22 cellular contexts compared by ENCODE assay signal in genomic region chr3:121063628-121064027, GRCh38.
DNase-seq lines count a peak whose midpoint lies in the region; ATAC-seq and TF ChIP-seq lines count a peak whose summit lies in the region.
"Had no signal": no experiment of that assay in that cellular context is flagged by ENCODE, and none has a peak within 500 bp of the region (broad histone marks: within the 10 kb centered on the region; RNA-seq: fewer than 3 reads in every experiment).

No MANE protein-coding gene starts in this region.

- no peaks in the 10 kb centered on the region for H4K20me1 ChIP-seq in PC-3 (ENCODE audit: low read length)

- H3K9me2 ChIP-seq in PC-3 (replicated peaks; ENCODE audit: low read length): no peaks in the 10 kb centered on the region
- H3K9me2 ChIP-seq: SK-N-SH had no signal

- H3K9ac ChIP-seq in PC-3 (ENCODE audit: low read length): no peak overlapping the region
- H3K9ac ChIP-seq: GM23248, SK-N-SH had no signal

- TF ChIP-seq CTCF in C4-2B (conservative IDR thresholded peaks at IDR 0.05) (no peak), GM12865 (IDR thresholded peaks at IDR 0.05; ENCODE audit: insufficient read depth, low read depth, low read length, missing control alignments) (no peak), PC-3 (conservative IDR thresholded peaks at IDR 0.05; ENCODE audit: low read depth, low read length) (no peak), right atrium auricular region (IDR thresholded peaks at IDR 0.05) (no peak)

- no TSS peak for BruUV-seq in PC-3 (replicated peaks; lab: Mats Ljungman, UMichigan)

- no peaks in the 10 kb centered on the region for H3K27me3 Mint-ChIP-seq in activated T-cell treated with anti-CD3 and anti-CD28 coated beads, Interleukin-2, amount 50 U/mL, for 24 hours

- H3K4me3 Mint-ChIP-seq in activated T-cell treated with anti-CD3 and anti-CD28 coated beads, Interleukin-2, amount 50 U/mL, for 24 hours: no peak overlapping the region

- intact Hi-C loops in PC-3 (cut with micrococcal nuclease): no loop called here

- H3K27me3 ChIP-seq in PC-3 (ENCODE audit: low read length) (no peaks in the 10 kb centered on the region), right atrium auricular region (no peaks in the 10 kb centered on the region)

- H3K4me1 Mint-ChIP-seq in activated T-cell treated with anti-CD3 and anti-CD28 coated beads, Interleukin-2, amount 50 U/mL, for 24 hours (ENCODE audit: low read depth): no peaks in the 10 kb centered on the region

- no peaks in the 10 kb centered on the region for H3K36me3 Mint-ChIP-seq in activated T-cell treated with anti-CD3 and anti-CD28 coated beads, Interleukin-2, amount 50 U/mL, for 24 hours (ENCODE audit: low read depth)

- CTCF ChIA-PET in PC-3 (lab: Charles Lee): no interaction called here

- H3K27ac Mint-ChIP-seq in activated T-cell treated with anti-CD3 and anti-CD28 coated beads, Interleukin-2, amount 50 U/mL, for 24 hours: no peak overlapping the region

- peaks cover 9% of the 10 kb centered on the region for H3K4me1 ChIP-seq in PC-3 (ENCODE audit: insufficient read depth, low read length)
- no peaks in the 10 kb centered on the region for H3K4me1 ChIP-seq in right atrium auricular region

- no peaks in the 10 kb centered on the region for H3K79me2 ChIP-seq in PC-3 (ENCODE audit: low read length)

- H3K27ac ChIP-seq in C4-2B (peak overlapping the region; percentile 16), PC-3 (ENCODE audit: low read length) (no peak overlapping the region), right atrium auricular region (no peak overlapping the region)
- H3K27ac ChIP-seq: GM23248 had no signal

- in situ Hi-C loops in KBM-7 (cut with MboI; ENCODE audit: low pct_unique_long_range_greater_than_20kb, low sequenced_read_pairs): no loop called here

- no peak for ATAC-seq in PC-3
- no peak for ATAC-seq in HG03045 (IDR thresholded peaks at IDR 0.05; ENCODE audit: unreplicated experiment)
- ATAC-seq: GM12878 had no signal

- no peaks in the 10 kb centered on the region for H3F3A ChIP-seq in PC-3 (ENCODE audit: low read length, unreplicated experiment)

- H3K36me3 ChIP-seq in PC-3 (ENCODE audit: low read depth, low read length): no peaks in the 10 kb centered on the region
- H3K36me3 ChIP-seq in right atrium auricular region: no peaks in the 10 kb centered on the region

- peak; percentile 26 for DNase-seq in GM12865 (ENCODE audit: low read depth)
- no peak for DNase-seq in PC-3
- DNase-seq in iPS DF 19.7 (ENCODE audit: low read depth, low spot score): peak; percentile 9
- DNase-seq in activated T-cell treated with anti-CD3 and anti-CD28 coated beads, Interleukin-2, amount 50 U/mL, for 24 hours: no peak
- no peak for DNase-seq in KBM-7
- no peak for DNase-seq in right atrium auricular region (ENCODE audit: low spot score)
- DNase-seq: AML-193, Calu3, DMS79, GM23248, Kasumi-1, MM.1S, NCI-H1092 treated with DMSO at 0.1 percent for 48 hours, NCI-H1694, NCI-H2107, NCI-H345, SHP77, SK-N-SH, T-helper 1 cell had no signal

- H3K4me3 ChIP-seq in GM12865 (ENCODE audit: low read depth, low read length) (no peak overlapping the region), PC-3 (ENCODE audit: low read length) (no peak overlapping the region), right atrium auricular region (no peak overlapping the region)
- H3K4me3 ChIP-seq: GM12878, GM23248 had no signal

- H3K9me3 ChIP-seq in PC-3 (ENCODE audit: low read length) (no peaks in the 10 kb centered on the region), right atrium auricular region (no peaks in the 10 kb centered on the region)
- H3K9me3 ChIP-seq: SK-N-SH had no signal

- no peaks in the 10 kb centered on the region for H3K9me3 Mint-ChIP-seq in activated T-cell treated with anti-CD3 and anti-CD28 coated beads, Interleukin-2, amount 50 U/mL, for 24 hours

- H3K4me2 ChIP-seq in PC-3 (ENCODE audit: low read length): peak overlapping the region; percentile 51
- H3K4me2 ChIP-seq: SK-N-SH had no signal

- POLR2A ChIA-PET in PC-3 (lab: Charles Lee; ENCODE audit: unreplicated experiment): no interaction called here

- peak overlapping the region; percentile 67 for H2AFZ ChIP-seq in PC-3 (ENCODE audit: low read length)
- H2AFZ ChIP-seq: GM23248 had no signal

Comparison
In these comparisons a context has a peak if more than half of its experiments do, and no peak if none do; other contexts are left out.
1. DNase-seq: peak in GM12865 (single experiment) and iPS DF 19.7 (single experiment); none in PC-3 (single experiment), activated T-cell treated with anti-CD3 and anti-CD28 coated beads, Interleukin-2, amount 50 U/mL, for 24 hours (single experiment), KBM-7 (single experiment) and right atrium auricular region (single experiment).